ENCODE assay signal across 20 cellular contexts in genomic region chr2:111984213-111984604, GRCh38.
A peak's percentile ranks its signal among the peaks of the same experiment; 100 is the strongest.
DNase-seq lines count a peak whose midpoint lies in the region; ATAC-seq and TF ChIP-seq lines count a peak whose summit lies in the region.
"Had no signal": no experiment of that assay in that cellular context is flagged by ENCODE, and none has a peak within 500 bp of the region (broad histone marks: within the 10 kb centered on the region; RNA-seq: fewer than 3 reads in every experiment).

No MANE protein-coding gene starts in this region.

- TF ChIP-seq CTCF in SK-N-SH (IDR thresholded peaks at IDR 0.05) (no peak), epithelial cell of esophagus (IDR thresholded peaks at IDR 0.05; ENCODE audit: insufficient read depth, low read depth, low read length, missing control alignments) (no peak)

- no peak for TF ChIP-seq RAD21 in SK-N-SH (IDR thresholded peaks at IDR 0.05; ENCODE audit: low read length)

- H3K36me3 Mint-ChIP-seq in activated naive CD4-positive, alpha-beta T cell treated with anti-CD3 and anti-CD28 coated beads, Interleukin-2, amount 50 U/mL, for 72 hours = no peaks in the 10 kb centered on the region
- H3K36me3 Mint-ChIP-seq: CD4-positive, alpha-beta memory T cell; IgD-negative memory B cell had no signal

- POLR2A ChIA-PET in SK-N-SH (lab: Yijun Ruan, JAX) = no interaction called here

- no peak for TF ChIP-seq EP300 in SK-N-SH (IDR thresholded peaks at IDR 0.05; ENCODE audit: borderline replicate concordance in 1 of 2, low read depth in 1 of 2, low read length in 1 of 2)

- H3K4me3 ChIP-seq in SK-N-SH (ENCODE audit: low read depth in 2 of 2, low read length in 1 of 2) = no peak overlapping the region
- no peak overlapping the region for H3K4me3 ChIP-seq in epithelial cell of esophagus (ENCODE audit: low read length)
- no peak overlapping the region for H3K4me3 ChIP-seq in mesodermal cell (ENCODE audit: extremely low read depth, insufficient read depth, low read length, poor library complexity, severe bottlenecking)
- H3K4me3 ChIP-seq: BLaER1, GM23338 had no signal

- DNase-seq in SK-N-SH (no peak), epithelial cell of esophagus (ENCODE audit: low read depth) (peak; percentile 60), NCI-H524 (lab: John Stamatoyannopoulos, UW) (no peak), DMS 273 treated with DMSO at 0.1 percent for 48 hours (lab: John Stamatoyannopoulos, UW) (no peak), caudate nucleus (lab: John Stamatoyannopoulos, UW) (no peak)
- DNase-seq in activated naive CD4-positive, alpha-beta T cell treated with anti-CD3 and anti-CD28 coated beads, Interleukin-2, amount 50 U/mL, for 72 hours (ENCODE audit: low spot score in 2 of 2) = no peak
- DNase-seq: CD4-positive, alpha-beta memory T cell; HCEC 1CT; Kasumi-1; MM.1S; NCI-H1092 treated with DMSO at 0.1 percent for 48 hours; NCI-H146; NCI-H2081; NCI-H2171 treated with DMSO at 0.1 percent for 48 hours; NCI-H446 treated with DMSO at 0.1 percent for 48 hours had no signal

- no peaks in the 10 kb centered on the region for H4K20me1 ChIP-seq in SK-N-SH (ENCODE audit: insufficient read depth)
- H4K20me1 ChIP-seq: BLaER1 had no signal

- no peak; the same call in 2 of the 3 replicates for ATAC-seq in SK-N-SH treated with all-trans-retinoic acid at 6 μM for 48 hours
- no peak for ATAC-seq in activated naive CD4-positive, alpha-beta T cell treated with anti-CD3 and anti-CD28 coated beads, Interleukin-2, amount 50 U/mL, for 72 hours
- ATAC-seq: GM23338 had no signal

- CTCF ChIA-PET in SK-N-SH (lab: Yijun Ruan, JAX) = interaction anchor here (1.0 kb wide), 1 partner anchor 27 kb away, joined by 3 read pairs; no protein-coding TSS in a partner anchor

- no peak overlapping the region for H3K27ac Mint-ChIP-seq in activated naive CD4-positive, alpha-beta T cell treated with anti-CD3 and anti-CD28 coated beads, Interleukin-2, amount 50 U/mL, for 72 hours
- H3K27ac Mint-ChIP-seq: CD4-positive, alpha-beta memory T cell; GM23338; IgD-negative memory B cell had no signal

- WGBS in SK-N-SH (ENCODE audit: low lambda C conversion rate) = 61% methylated on average over 4 of the region's 4 CpGs
- 93 to 98% methylated on average over 3 to 4 of the region's 4 CpGs for WGBS in mesodermal cell (ENCODE audit: insufficient coverage in 2 of 2), 2 experiments

- no peaks in the 10 kb centered on the region for H3K36me3 ChIP-seq in SK-N-SH (replicated peaks in 1 of 2; ENCODE audit: control insufficient read depth in 1 of 2, insufficient read depth in 2 of 2, low read length in 1 of 2)
- peaks cover 37% of the 10 kb centered on the region for H3K36me3 ChIP-seq in mesodermal cell (ENCODE audit: control insufficient read depth, insufficient read depth, low read length)
- H3K36me3 ChIP-seq: BLaER1 had no signal

- H3K9ac ChIP-seq in SK-N-SH = no peak overlapping the region
- H3K9ac ChIP-seq: BLaER1 had no signal

- no peak overlapping the region for H2AFZ ChIP-seq in SK-N-SH (ENCODE audit: low read depth)
- H2AFZ ChIP-seq: GM23338 had no signal

- no peaks in the 10 kb centered on the region for H3K9me2 ChIP-seq in SK-N-SH

- no peak overlapping the region for H3K4me2 ChIP-seq in SK-N-SH
- H3K4me2 ChIP-seq: BLaER1, GM23338 had no signal

- H3K27ac ChIP-seq in SK-N-SH (ENCODE audit: low read depth in 2 of 2, low read length in 1 of 2) (no peak overlapping the region), mesodermal cell (ENCODE audit: low read depth, low read length, severe bottlenecking) (peak overlapping the region; percentile 13), caudate nucleus (ENCODE audit: low read depth, low read length) (no peak overlapping the region)
- H3K27ac ChIP-seq: BLaER1 had no signal

- no peaks in the 10 kb centered on the region for H3K9me3 ChIP-seq in SK-N-SH
- no peaks in the 10 kb centered on the region for H3K9me3 ChIP-seq in mesodermal cell (ENCODE audit: control insufficient read depth, low read length)
- H3K9me3 ChIP-seq: BLaER1 had no signal

- H3K4me1 ChIP-seq in SK-N-SH (ENCODE audit: control insufficient read depth in 1 of 2, insufficient read depth in 2 of 2, low read depth in 1 of 2, low read length in 1 of 2) = 0 out of 4 replicates have a peak, but pooled peaks cover 0 to 6% of the 10 kb centered on the region in 2 experiments
- peaks cover 3% of the 10 kb centered on the region for H3K4me1 ChIP-seq in mesodermal cell (ENCODE audit: control insufficient read depth, insufficient read depth, low read length, poor library complexity, severe bottlenecking)
- H3K4me1 ChIP-seq: BLaER1 had no signal

- no peaks in the 10 kb centered on the region for H3K79me2 ChIP-seq in SK-N-SH (ENCODE audit: insufficient read depth)

- H3F3A ChIP-seq in SK-N-SH (replicated peaks; ENCODE audit: insufficient read depth) = peaks cover 5% of the 10 kb centered on the region

- H3K9me3 Mint-ChIP-seq in activated naive CD4-positive, alpha-beta T cell treated with anti-CD3 and anti-CD28 coated beads, Interleukin-2, amount 50 U/mL, for 72 hours = no peaks in the 10 kb centered on the region
- H3K9me3 Mint-ChIP-seq: CD4-positive, alpha-beta memory T cell; GM23338 had no signal

- H3K27me3 ChIP-seq in SK-N-SH (ENCODE audit: insufficient read depth) = no peaks in the 10 kb centered on the region
- H3K27me3 ChIP-seq: BLaER1 had no signal

TF ChIP-seq in SK-N-SH, 30 proteins besides CTCF, POLR2A, EP300 and RAD21 (continues in another document):
- TF ChIP-seq, protein P1, sequence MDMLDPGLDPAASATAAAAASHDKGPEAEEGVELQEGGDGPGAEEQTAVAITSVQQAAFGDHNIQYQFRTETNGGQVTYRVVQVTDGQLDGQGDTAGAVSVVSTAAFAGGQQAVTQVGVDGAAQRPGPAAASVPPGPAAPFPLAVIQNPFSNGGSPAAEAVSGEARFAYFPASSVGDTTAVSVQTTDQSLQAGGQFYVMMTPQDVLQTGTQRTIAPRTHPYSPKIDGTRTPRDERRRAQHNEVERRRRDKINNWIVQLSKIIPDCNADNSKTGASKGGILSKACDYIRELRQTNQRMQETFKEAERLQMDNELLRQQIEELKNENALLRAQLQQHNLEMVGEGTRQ (IDR thresholded peaks at IDR 0.05; ENCODE audit: borderline replicate concordance, low read depth, low read length) = no peak
- no peak for TF ChIP-seq GABPA (IDR thresholded peaks at IDR 0.05; ENCODE audit: low read depth)
- no peak for TF ChIP-seq NRF1 (IDR thresholded peaks at IDR 0.05; ENCODE audit: low read depth, low read length)
- TF ChIP-seq CHD2 (IDR thresholded peaks at IDR 0.05; ENCODE audit: low read length, partially characterized antibody) = no peak
- no peak for TF ChIP-seq IRF3 (IDR thresholded peaks at IDR 0.05; ENCODE audit: low read depth, low read length)
- TF ChIP-seq SMC3 (IDR thresholded peaks at IDR 0.05; ENCODE audit: low read depth, low read length) = no peak
- no peak for TF ChIP-seq SIN3A (IDR thresholded peaks at IDR 0.05; ENCODE audit: borderline replicate concordance, low read depth, low read length)

TF ChIP-seq in SK-N-SH treated with all-trans-retinoic acid at 6 μM for 48 hours, 23 proteins besides CTCF, POLR2A, EP300 and RAD21:
- TF ChIP-seq BACH2 (CRISPR knock-in tag; IDR thresholded peaks at IDR 0.05; ENCODE audit: borderline replicate concordance) = no peak
